Comparison of ENCODE assay signal across 24 cellular contexts in the genomic region with DNA sequence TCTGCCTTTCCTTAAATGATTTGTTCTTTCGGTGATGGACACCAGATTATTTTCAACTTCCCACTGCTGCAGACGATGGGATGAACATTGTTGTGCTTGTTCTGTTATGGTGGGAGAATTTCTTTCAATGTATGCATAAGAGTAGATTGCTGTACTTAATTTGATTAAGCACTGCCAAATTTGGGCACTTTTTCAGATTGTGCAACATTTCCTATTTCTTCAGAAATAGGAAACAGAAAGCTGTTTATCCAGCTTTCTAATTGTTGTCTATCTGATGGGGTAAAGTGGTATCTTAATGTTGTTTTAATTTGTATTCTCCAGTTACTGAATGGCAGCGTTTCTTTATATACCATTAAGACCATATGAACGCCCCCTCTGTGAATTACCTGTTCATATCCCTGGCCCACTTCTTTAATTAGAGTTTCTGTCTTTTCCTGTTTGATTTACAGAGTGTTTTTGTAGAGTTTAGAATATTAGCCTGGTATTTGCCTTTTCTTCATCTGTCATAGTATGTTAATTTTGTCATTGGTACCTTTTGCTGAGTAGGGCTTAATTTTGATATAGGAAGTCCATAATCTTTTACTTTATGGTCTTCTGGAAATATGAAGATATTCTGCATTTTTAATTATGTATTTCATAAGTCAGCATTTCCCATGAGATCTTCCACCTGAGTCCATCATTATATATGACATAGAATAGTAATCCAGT. TPM values are rescaled to one million over a fixed set of nuclear protein-coding genes. Genes with fewer than 3 reads are reported as not detected.
DNase-seq lines count a peak whose midpoint lies in the region; ATAC-seq and TF ChIP-seq lines count a peak whose summit lies in the region.
"Had no signal": no experiment of that assay in that cellular context is flagged by ENCODE, and none has a peak within 500 bp of the region (broad histone marks: within the 10 kb centered on the region; RNA-seq: fewer than 3 reads in every experiment).

No MANE protein-coding gene starts in this region.

- H3K4me2 ChIP-seq in osteoblast (ENCODE audit: insufficient read depth, low read length): no peak overlapping the region
- H3K4me2 ChIP-seq: BLaER1, KMS-11 had no signal

- intact Hi-C loops in breast epithelium (cut with DNase I; ENCODE audit: low total_unique reads) (no loop called here), lower lobe of right lung (cut with DNase I) (no loop called here)

- H3K27ac ChIP-seq in CD4-positive, CD25-positive, alpha-beta regulatory T cell (ENCODE audit: insufficient read depth, low read length, poor library complexity, severe bottlenecking): no peak overlapping the region
- H3K27ac ChIP-seq in breast epithelium: peak overlapping the region; percentile 15 to 23
- H3K27ac ChIP-seq in lower lobe of right lung: peak overlapping the region; percentile 42
- H3K27ac ChIP-seq in osteoblast (ENCODE audit: low read depth, low read length): no peak overlapping the region
- H3K27ac ChIP-seq: BLaER1, KMS-11, ovary, vagina had no signal

- ATAC-seq in CD4-positive, CD25-positive, alpha-beta regulatory T cell (ENCODE audit: low read depth in 2 of 2): no peak
- no peak for ATAC-seq in lower lobe of right lung
- no peak for ATAC-seq in GM19455 (IDR thresholded peaks at IDR 0.05; ENCODE audit: unreplicated experiment)
- ATAC-seq: heart right ventricle had no signal

- peaks cover 8% of the 10 kb centered on the region for H3K36me3 Mint-ChIP-seq in CD4-positive, CD25-positive, alpha-beta regulatory T cell

- no peaks in the 10 kb centered on the region for H3K9me3 ChIP-seq in CD4-positive, CD25-positive, alpha-beta regulatory T cell (ENCODE audit: control insufficient read depth in 2 of 2, low read length in 2 of 2)
- no peaks in the 10 kb centered on the region for H3K9me3 ChIP-seq in breast epithelium
- H3K9me3 ChIP-seq in lower lobe of right lung: no peaks in the 10 kb centered on the region
- H3K9me3 ChIP-seq in osteoblast (ENCODE audit: low read depth, low read length): no peaks in the 10 kb centered on the region
- H3K9me3 ChIP-seq: heart right ventricle, mucosa of descending colon, ovary, vagina had no signal

- peaks cover 2% of the 10 kb centered on the region for H4K20me1 ChIP-seq in osteoblast (ENCODE audit: insufficient read depth, low read length)

- no peak for TF ChIP-seq CTCF in breast epithelium (IDR thresholded peaks at IDR 0.05)
- TF ChIP-seq CTCF in lower lobe of right lung (IDR thresholded peaks at IDR 0.05): no peak
- TF ChIP-seq CTCF in osteoblast (IDR thresholded peaks at IDR 0.05; ENCODE audit: extremely low read depth, low read depth, low read length): no peak

- H2AFZ ChIP-seq in osteoblast (ENCODE audit: low read length): no peak overlapping the region

- peaks cover 0 to 1% (median 0%) of the 10 kb centered on the region in 7 donors for H3K9me3 Mint-ChIP-seq in CD4-positive, CD25-positive, alpha-beta regulatory T cell
- H3K9me3 Mint-ChIP-seq: activated naive CD8-positive, alpha-beta T cell treated with anti-CD3 and anti-CD28 coated beads for 36 hours; stimulated activated naive CD8-positive, alpha-beta T cell treated with anti-CD3 and anti-CD28 coated beads, Interleukin-15, Interleukin-2, amounts not matched to agents 100 ng/mL and 50 ng/mL, for 24 hours had no signal

- H3K79me2 ChIP-seq in osteoblast (ENCODE audit: insufficient read depth, low read length): peaks cover 42% of the 10 kb centered on the region

- H3K27me3 Mint-ChIP-seq in CD4-positive, CD25-positive, alpha-beta regulatory T cell: no peaks in the 10 kb centered on the region
- H3K27me3 Mint-ChIP-seq: activated naive CD8-positive, alpha-beta T cell treated with anti-CD3 and anti-CD28 coated beads for 36 hours; stimulated activated naive CD8-positive, alpha-beta T cell treated with anti-CD3 and anti-CD28 coated beads, Interleukin-15, Interleukin-2, amounts not matched to agents 100 ng/mL and 50 ng/mL, for 24 hours had no signal

- H3K4me3 Mint-ChIP-seq in CD4-positive, CD25-positive, alpha-beta regulatory T cell: no peak overlapping the region
- H3K4me3 Mint-ChIP-seq: activated naive CD8-positive, alpha-beta T cell treated with anti-CD3 and anti-CD28 coated beads for 36 hours; stimulated activated naive CD8-positive, alpha-beta T cell treated with anti-CD3 and anti-CD28 coated beads, Interleukin-15, Interleukin-2, amounts not matched to agents 100 ng/mL and 50 ng/mL, for 24 hours had no signal

- H3K27me3 ChIP-seq in CD4-positive, CD25-positive, alpha-beta regulatory T cell (ENCODE audit: control insufficient read depth, insufficient read depth, low read length): no peaks in the 10 kb centered on the region
- no peaks in the 10 kb centered on the region for H3K27me3 ChIP-seq in breast epithelium
- H3K27me3 ChIP-seq in lower lobe of right lung (ENCODE audit: low read depth): no peaks in the 10 kb centered on the region
- no peaks in the 10 kb centered on the region for H3K27me3 ChIP-seq in osteoblast (ENCODE audit: insufficient read depth, low read length)
- H3K27me3 ChIP-seq: BLaER1, heart right ventricle, ovary, vagina had no signal

- no peak overlapping the region for H3K4me3 ChIP-seq in CD4-positive, CD25-positive, alpha-beta regulatory T cell (ENCODE audit: low read depth, low read length)
- no peak overlapping the region for H3K4me3 ChIP-seq in breast epithelium
- no peak overlapping the region for H3K4me3 ChIP-seq in lower lobe of right lung
- H3K4me3 ChIP-seq in osteoblast (ENCODE audit: insufficient read depth, low read length): no peak overlapping the region
- H3K4me3 ChIP-seq: BLaER1, heart right ventricle, mucosa of descending colon, ovary, skin epidermis, vagina had no signal

- peaks cover 9% of the 10 kb centered on the region for H3K4me1 ChIP-seq in CD4-positive, CD25-positive, alpha-beta regulatory T cell (ENCODE audit: control insufficient read depth, insufficient read depth, low read length, poor library complexity, severe bottlenecking)
- H3K4me1 ChIP-seq in breast epithelium (peaks cover 5 to 23% of the 10 kb centered on the region in 2 donors), lower lobe of right lung (peaks cover 49% of the 10 kb centered on the region), osteoblast (ENCODE audit: insufficient read depth, low read length) (peaks cover 17% of the 10 kb centered on the region)
- H3K4me1 ChIP-seq: BLaER1 had no signal

- DNase-seq in CD4-positive, CD25-positive, alpha-beta regulatory T cell: no peak
- DNase-seq in MV-4-11 (lab: John Stamatoyannopoulos, UW) (peak; percentile 11), breast epithelium (ENCODE audit: low spot score in 2 of 2) (no peak), lower lobe of right lung (no peak), osteoblast (ENCODE audit: insufficient read length, low spot score, missing footprints) (no peak), NCI-H2081 (lab: John Stamatoyannopoulos, UW) (no peak)
- DNase-seq in activated effector memory CD4-positive, alpha-beta T cell treated with anti-CD3 and anti-CD28 coated beads, Interleukin-2, amount 50 U/mL, for 16 hours: no peak
- DNase-seq: activated CD4-positive, alpha-beta T cell treated with anti-CD3 and anti-CD28 coated beads for 4 hours; activated naive CD8-positive, alpha-beta T cell treated with anti-CD3 and anti-CD28 coated beads for 36 hours; activated T-cell treated with anti-CD3 and anti-CD28 coated beads for 4 hours; DND-41; GOT3; heart right ventricle; kidney; mucosa of descending colon; NCI-H1930; NCI-H526 treated with DMSO at 0.1 percent for 48 hours; ovary had no signal

- H3K36me3 ChIP-seq in CD4-positive, CD25-positive, alpha-beta regulatory T cell (ENCODE audit: control insufficient read depth, insufficient read depth, low read length): no peaks in the 10 kb centered on the region
- H3K36me3 ChIP-seq in breast epithelium: no peaks in the 10 kb centered on the region
- H3K36me3 ChIP-seq in lower lobe of right lung: no peaks in the 10 kb centered on the region
- no peaks in the 10 kb centered on the region for H3K36me3 ChIP-seq in osteoblast (ENCODE audit: insufficient read depth, low read length)
- H3K36me3 ChIP-seq: BLaER1, heart right ventricle, ovary, vagina had no signal

- H3K4me1 Mint-ChIP-seq in CD4-positive, CD25-positive, alpha-beta regulatory T cell: peaks cover 32 to 78% (median 54%) of the 10 kb centered on the region in 4 donors

- TF ChIP-seq POLR2A in breast epithelium (IDR thresholded peaks at IDR 0.05): no peak

- H3K27ac Mint-ChIP-seq in CD4-positive, CD25-positive, alpha-beta regulatory T cell: peak overlapping the region; percentile 60 to 89 (median 64)
- H3K27ac Mint-ChIP-seq: activated naive CD8-positive, alpha-beta T cell treated with anti-CD3 and anti-CD28 coated beads for 36 hours; stimulated activated naive CD8-positive, alpha-beta T cell treated with anti-CD3 and anti-CD28 coated beads, Interleukin-15, Interleukin-2, amounts not matched to agents 100 ng/mL and 50 ng/mL, for 24 hours had no signal

RNA-seq across cellular contexts. Expression of gene DIP2B, which starts 59.6 kb away (rescaled TPM):
- total RNA-seq in CD4-positive, CD25-positive, alpha-beta regulatory T cell: 47.5 TPM
- polyA plus RNA-seq in CD4-positive, CD25-positive, alpha-beta regulatory T cell: 10 to 100 TPM; 12.2 to 19.0 (median 14.8) TPM
- total RNA-seq in breast epithelium: 10 to 100 TPM; 26.6 to 44.8 (median 33.4) TPM
- total RNA-seq in lower lobe of right lung: 32.8 TPM
- 28.2 and 29.8 TPM in 2 replicates for total RNA-seq in osteoblast

Comparison
In these comparisons a context has a peak if more than half of its experiments do, and no peak if none do; other contexts are left out.
1. H3K27ac ChIP-seq: peak in breast epithelium (2 of 2) and lower lobe of right lung (single experiment); none in CD4-positive, CD25-positive, alpha-beta regulatory T cell (single experiment) and osteoblast (single experiment).